ENCODE assay signal across 8 cellular contexts in the genomic region with DNA sequence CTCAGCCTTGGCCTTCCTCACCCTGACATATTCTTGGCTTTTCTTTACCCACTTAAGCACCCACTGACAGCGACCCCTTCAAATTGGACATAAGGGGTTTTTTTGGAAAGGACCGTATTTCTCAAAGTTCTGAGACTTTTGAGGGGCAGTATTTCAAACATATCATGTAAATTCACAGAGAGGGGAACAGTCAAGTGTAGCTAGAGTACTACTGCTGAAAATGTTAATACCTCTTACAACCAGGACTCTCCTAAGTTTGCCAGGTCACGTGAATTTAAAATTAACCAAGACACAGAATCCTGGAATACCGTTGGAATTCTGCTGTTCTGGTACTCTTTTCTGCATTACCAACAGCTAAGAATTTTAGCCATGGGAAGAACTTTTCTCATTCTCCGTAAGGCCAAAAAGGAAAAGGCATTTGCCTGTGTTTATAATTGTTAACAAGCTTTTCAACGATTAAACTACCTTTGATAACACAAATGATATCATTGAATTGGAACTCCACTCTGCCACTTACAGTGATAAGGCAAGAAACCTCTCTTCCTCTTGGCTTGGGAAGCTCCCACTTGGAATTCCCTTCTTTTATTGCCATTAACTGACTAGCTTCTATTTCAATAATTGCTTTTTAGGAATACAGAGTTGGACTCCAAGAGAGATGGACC. TPM values are rescaled to one million over a fixed set of nuclear protein-coding genes. Genes with fewer than 3 reads are reported as not detected.
A peak's percentile ranks its signal among the peaks of the same experiment; 100 is the strongest.
DNase-seq lines count a peak whose midpoint lies in the region; ATAC-seq and TF ChIP-seq lines count a peak whose summit lies in the region.

No MANE protein-coding gene starts in this region.

- no peak for TF ChIP-seq CTCF in GM12875 (IDR thresholded peaks at IDR 0.05; ENCODE audit: borderline replicate concordance, insufficient read depth, low read depth, low read length)
- TF ChIP-seq CTCF in gastrocnemius medialis (IDR thresholded peaks at IDR 0.05 in 4 of 5, conservative IDR thresholded peaks at IDR 0.05 in 1 of 5), result no peak

- peaks cover 0 to 5% of the 10 kb centered on the region in 2 donors for H3K36me3 ChIP-seq in gastrocnemius medialis

- no peaks in the 10 kb centered on the region for H3K9me3 ChIP-seq in gastrocnemius medialis

- intact Hi-C loops in gastrocnemius medialis (cut with DNase I; ENCODE audit: low total_unique reads), result loop anchor here (1.0 kb wide), 1 partner anchor 19 kb away; no protein-coding TSS in a partner anchor

- ATAC-seq in gastrocnemius medialis, result no peak
- ATAC-seq in HG02870 (IDR thresholded peaks at IDR 0.05; ENCODE audit: unreplicated experiment), result no peak

- no peak for TF ChIP-seq POLR2A in gastrocnemius medialis (IDR thresholded peaks at IDR 0.05)

- H3K4me1 ChIP-seq in gastrocnemius medialis, result peaks cover 38 to 62% of the 10 kb centered on the region in 2 donors

- H3K27ac ChIP-seq in gastrocnemius medialis, result peak overlapping the region; percentile 91 to 98 (median 98)

- no peaks in the 10 kb centered on the region for H3K27me3 ChIP-seq in gastrocnemius medialis

- H3K4me3 ChIP-seq in GM12875 (ENCODE audit: low read depth, low read length) (peak overlapping the region; percentile 81), gastrocnemius medialis (peak overlapping the region; percentile 55 to 77 (median 66))

- DNase-seq in RPMI7951 (ENCODE audit: low read depth), result peak; percentile 24
- DNase-seq in fibroblast of peridontal ligament (ENCODE audit: extremely low read depth), result peak; percentile 53
- DNase-seq in gastrocnemius medialis, result no peak
- DNase-seq in mucosa of gallbladder (ENCODE audit: low spot score), result no peak
- no peak for DNase-seq in NCI-H510A (lab: John Stamatoyannopoulos, UW)
- no peak for DNase-seq in NOMO-1 treated with dmso at 0.1 percent for 144 hours (lab: John Stamatoyannopoulos, UW; ENCODE audit: unreplicated experiment)

- in situ Hi-C loops in gastrocnemius medialis (cut with MboI; ENCODE audit: low sequenced_read_pairs in 4 of 4), result no loop called here

RNA-seq across cellular contexts. Expression of a gene that starts 0.6 kb away (rescaled TPM):
- 124 and 141 TPM in 2 replicates for total RNA-seq in RPMI7951 (2014; rRNA removed; shearing (Covaris generic))
- total RNA-seq in gastrocnemius medialis (100 to 1,000 TPM; 127 to 319 (median 239) TPM), mucosa of gallbladder (17.2 TPM)

Comparison
In these comparisons a context has a peak if more than half of its experiments do, and no peak if none do; other contexts are left out.
1. DNase-seq: peak in RPMI7951 (single experiment) and fibroblast of peridontal ligament (single experiment); none in gastrocnemius medialis (0 of 2), mucosa of gallbladder (single experiment), NCI-H510A (single experiment) and NOMO-1 treated with dmso at 0.1 percent for 144 hours (single experiment).